ENCODE assay signal across 25 cellular contexts in the genomic region with DNA sequence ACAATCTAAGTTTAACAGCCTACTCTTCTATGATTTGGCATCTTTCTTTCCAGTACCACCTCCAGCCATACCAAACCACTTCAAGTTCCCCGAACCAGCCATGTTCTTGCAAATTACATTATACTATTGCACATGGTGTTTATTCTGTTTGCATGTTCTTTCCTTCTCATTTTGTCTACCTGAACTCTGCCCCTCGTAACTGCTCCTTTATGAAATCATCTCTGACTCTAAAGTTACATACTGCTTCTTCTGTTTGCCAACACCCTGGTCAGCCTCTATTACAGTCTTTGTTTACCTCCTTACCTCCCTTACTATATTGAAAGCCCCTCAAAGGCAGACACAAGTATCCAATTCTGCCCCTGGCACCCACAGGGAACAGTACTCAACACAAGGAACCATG. TPM values are rescaled to one million over a fixed set of nuclear protein-coding genes. Genes with fewer than 3 reads are reported as not detected.
DNase-seq lines count a peak whose midpoint lies in the region; ATAC-seq, FAIRE-seq and TF ChIP-seq lines count a peak whose summit lies in the region.
"Had no signal": no experiment of that assay in that cellular context is flagged by ENCODE, and none has a peak within 500 bp of the region (broad histone marks: within the 10 kb centered on the region; RNA-seq: fewer than 3 reads in every experiment).

No MANE protein-coding gene starts in this region.

- H3K9me1 ChIP-seq in endothelial cell of umbilical vein (replicated peaks; ENCODE audit: control insufficient read depth, extremely low read depth, insufficient read depth, low read length): no peaks in the 10 kb centered on the region

- H2AFZ ChIP-seq in endothelial cell of umbilical vein (ENCODE audit: low read depth, low read length): no peak overlapping the region
- H2AFZ ChIP-seq in H9 (ENCODE audit: low read length): no peak overlapping the region

- WGBS in H9 (ENCODE audit: extremely low coverage, insufficient read length, low lambda C conversion rate): no CpG with 5 or more reads among the region's 2 CpGs

- H3K27ac ChIP-seq in endothelial cell of umbilical vein (ENCODE audit: insufficient read depth, low read depth, low read length) (peak overlapping the region; percentile 22), neutrophil (peak overlapping the region; percentile 56), upper lobe of right lung (peak overlapping the region; percentile 55), H9 (ENCODE audit: insufficient read length, low read depth, low read length) (no peak overlapping the region)
- H3K27ac ChIP-seq: SK-N-MC had no signal

- peaks cover 66% of the 10 kb centered on the region for H3K4me1 Mint-ChIP-seq in activated T-cell treated with anti-CD3 and anti-CD28 coated beads, Interleukin-2, amount 50 U/mL, for 24 hours (ENCODE audit: low read depth)
- peaks cover 59% of the 10 kb centered on the region for H3K4me1 Mint-ChIP-seq in activated T-cell treated with anti-CD3 and anti-CD28 coated beads, Interleukin-2, amount 50 U/mL, for 4 hours (ENCODE audit: low read depth)
- peaks cover 10 to 17% of the 10 kb centered on the region in 2 experiments for H3K4me1 Mint-ChIP-seq in H9

- no peak overlapping the region for H4K5ac ChIP-seq in H9 (ENCODE audit: insufficient read length, low read depth, low read length)

- no peak overlapping the region for H2BK20ac ChIP-seq in H9 (ENCODE audit: low read depth, low read length, poor library complexity, severe bottlenecking)

- no peak overlapping the region for H4K8ac ChIP-seq in H9 (replicated peaks; ENCODE audit: insufficient read length, low read depth, low read length)

- peak overlapping the region; percentile 4 for H3K27ac Mint-ChIP-seq in activated T-cell treated with anti-CD3 and anti-CD28 coated beads, Interleukin-2, amount 50 U/mL, for 24 hours
- peak overlapping the region in 1 of 3 experiments; percentile 2; a peak in 3 of 7 replicates for H3K27ac Mint-ChIP-seq in H9
- H3K27ac Mint-ChIP-seq: activated B cell treated with CpG ODN at 0.5 μM for 24 hours; activated naive CD4-positive, alpha-beta T cell treated with anti-CD3 and anti-CD28 coated beads, Interleukin-2, amount 50 U/mL, for 72 hours; brain had no signal

- H3K79me1 ChIP-seq in H9 (ENCODE audit: insufficient read depth, low read depth, low read length, poor library complexity, severe bottlenecking): peaks cover 11% of the 10 kb centered on the region

- no peak for FAIRE-seq in endothelial cell of umbilical vein (lab: Jason Lieb, UNC)
- FAIRE-seq: colon, RCC 7860 had no signal

- no peak for DNase-seq in activated T-cell treated with anti-CD3 and anti-CD28 coated beads, Interleukin-2, amount 50 U/mL, for 24 hours
- no peak for DNase-seq in activated T-cell treated with anti-CD3 and anti-CD28 coated beads, Interleukin-2, amount 50 U/mL, for 4 hours
- DNase-seq in endothelial cell of umbilical vein (ENCODE audit: low read depth, low spot score) (no peak), upper lobe of right lung (no peak), H9 (no peak), NCI-H1694 treated with DMSO at 0.1 percent for 48 hours (lab: John Stamatoyannopoulos, UW) (no peak)
- DNase-seq: 8988T; activated B cell treated with CpG ODN at 0.5 μM for 24 hours; activated CD8-positive, alpha-beta T cell treated with anti-CD3 and anti-CD28 coated beads for 36 hours; AML-193; Calu3; H7; NCI-H1092 treated with DMSO at 0.1 percent for 48 hours; NCI-H2029 treated with DMSO at 0.1 percent for 48 hours; NCI-H446 treated with DMSO at 0.1 percent for 48 hours; stimulated activated CD4-positive, alpha-beta T cell treated with anti-CD3 and anti-CD28 coated beads, Interleukin-1b, Interleukin-23, amount 100 ng/mL, for 48 hours; stimulated activated naive CD4-positive, alpha-beta T cell treated with Interleukin-2 at 50 U/mL for 16 hours had no signal

- no peak overlapping the region for H3K18ac ChIP-seq in H9 (ENCODE audit: insufficient read length, low read depth, low read length)

- H3K4me3 ChIP-seq in endothelial cell of umbilical vein (replicated peaks in 1 of 3; ENCODE audit: insufficient read depth in 1 of 3, low read depth in 1 of 3, low read length in 3 of 3) (no peak overlapping the region), neutrophil (ENCODE audit: low read depth in 1 of 2, low read length in 1 of 2) (no peak overlapping the region), upper lobe of right lung (no peak overlapping the region)
- H3K4me3 ChIP-seq: SK-N-MC had no signal

- no peaks in the 10 kb centered on the region for H3K36me3 ChIP-seq in endothelial cell of umbilical vein (ENCODE audit: control insufficient read depth in 2 of 2, extremely low read depth in 1 of 2, insufficient read depth in 2 of 2, low read length in 2 of 2)
- H3K36me3 ChIP-seq in neutrophil: peaks cover 9% of the 10 kb centered on the region
- peaks cover 6% of the 10 kb centered on the region for H3K36me3 ChIP-seq in upper lobe of right lung

- H3K56ac ChIP-seq in H9 (ENCODE audit: insufficient read length, low read depth, low read length): no peak overlapping the region

- dilution Hi-C loops in endothelial cell of umbilical vein (cut with MboI; ENCODE audit: extremely low pct_ligation_motif_present, low sequenced_read_pairs): no loop called here

- no peak overlapping the region for H3K4me3 Mint-ChIP-seq in activated T-cell treated with anti-CD3 and anti-CD28 coated beads, Interleukin-2, amount 50 U/mL, for 24 hours
- no peak overlapping the region for H3K4me3 Mint-ChIP-seq in activated T-cell treated with anti-CD3 and anti-CD28 coated beads, Interleukin-2, amount 50 U/mL, for 4 hours
- H3K4me3 Mint-ChIP-seq in H9: no peak overlapping the region
- H3K4me3 Mint-ChIP-seq: activated B cell treated with CpG ODN at 0.5 μM for 24 hours; activated CD8-positive, alpha-beta T cell treated with anti-CD3 and anti-CD28 coated beads for 36 hours; nephron had no signal

- peak overlapping the region; percentile 38 for H3K4me2 ChIP-seq in endothelial cell of umbilical vein (ENCODE audit: insufficient read depth, low read length)
- no peak overlapping the region for H3K4me2 ChIP-seq in H9 (ENCODE audit: insufficient read depth, insufficient read length, low read length)

- no peak overlapping the region for H3K4ac ChIP-seq in H9 (ENCODE audit: low read depth, low read length)

- H3K79me2 ChIP-seq in endothelial cell of umbilical vein (ENCODE audit: control insufficient read depth, insufficient read depth, low read length) (peaks cover 82% of the 10 kb centered on the region), H9 (ENCODE audit: insufficient read depth, low read length) (peaks cover 37% of the 10 kb centered on the region; the same call in 1 of the 2 replicates)

- H3K9ac ChIP-seq in endothelial cell of umbilical vein (replicated peaks; ENCODE audit: extremely low read depth, insufficient read depth, low read length) (no peak overlapping the region), H9 (ENCODE audit: extremely low read depth, insufficient read length, low read length) (no peak overlapping the region)

- H2BK5ac ChIP-seq in H9 (ENCODE audit: insufficient read length, low read length): no peak overlapping the region

- H4K20me1 ChIP-seq in endothelial cell of umbilical vein (replicated peaks; ENCODE audit: control insufficient read depth, extremely low read depth, insufficient read depth, low read length): peaks cover 5% of the 10 kb centered on the region
- no peaks in the 10 kb centered on the region for H4K20me1 ChIP-seq in H9 (ENCODE audit: control insufficient read depth, insufficient read depth, insufficient read length)

- no peaks in the 10 kb centered on the region for H3K27me3 Mint-ChIP-seq in activated T-cell treated with anti-CD3 and anti-CD28 coated beads, Interleukin-2, amount 50 U/mL, for 24 hours
- no peaks in the 10 kb centered on the region for H3K27me3 Mint-ChIP-seq in activated T-cell treated with anti-CD3 and anti-CD28 coated beads, Interleukin-2, amount 50 U/mL, for 4 hours (ENCODE audit: low read depth)
- H3K27me3 Mint-ChIP-seq in H9 (ENCODE audit: low read depth): no peaks in the 10 kb centered on the region
- H3K27me3 Mint-ChIP-seq: activated B cell treated with CpG ODN at 0.5 μM for 24 hours; activated CD8-positive, alpha-beta T cell treated with anti-CD3 and anti-CD28 coated beads for 36 hours; brain had no signal

- no peak overlapping the region for H2BK12ac ChIP-seq in H9 (ENCODE audit: insufficient read length, low read depth, low read length)

- no peak for TF ChIP-seq POLR2A in endothelial cell of umbilical vein (IDR thresholded peaks at IDR 0.05; ENCODE audit: low read depth, low read length)

- no peaks in the 10 kb centered on the region for H3K9me3 ChIP-seq in endothelial cell of umbilical vein (replicated peaks; ENCODE audit: control insufficient read depth, insufficient read depth, low read length)
- H3K9me3 ChIP-seq in neutrophil: no peaks in the 10 kb centered on the region
- no peaks in the 10 kb centered on the region for H3K9me3 ChIP-seq in upper lobe of right lung
- no peaks in the 10 kb centered on the region for H3K9me3 ChIP-seq in H9 (ENCODE audit: control insufficient read depth, low read depth, low read length)

- CTCF ChIA-PET in endothelial cell of umbilical vein (lab: Charles Lee): no interaction called here

- POLR2A ChIA-PET in endothelial cell of umbilical vein (lab: Charles Lee): no interaction called here

- H3K9me3 Mint-ChIP-seq in activated T-cell treated with anti-CD3 and anti-CD28 coated beads, Interleukin-2, amount 50 U/mL, for 24 hours: no peaks in the 10 kb centered on the region
- peaks cover 4% of the 10 kb centered on the region for H3K9me3 Mint-ChIP-seq in activated T-cell treated with anti-CD3 and anti-CD28 coated beads, Interleukin-2, amount 50 U/mL, for 4 hours
- H3K9me3 Mint-ChIP-seq in H9: no peaks in the 10 kb centered on the region
- H3K9me3 Mint-ChIP-seq: activated B cell treated with CpG ODN at 0.5 μM for 24 hours had no signal

- ATAC-seq in activated T-cell treated with anti-CD3 and anti-CD28 coated beads, Interleukin-2, amount 50 U/mL, for 4 hours: no peak
- ATAC-seq in upper lobe of right lung (no peak), GM19395 (IDR thresholded peaks at IDR 0.05; ENCODE audit: unreplicated experiment) (no peak)
- ATAC-seq: activated CD8-positive, alpha-beta T cell treated with anti-CD3 and anti-CD28 coated beads for 36 hours; activated naive CD4-positive, alpha-beta T cell treated with anti-CD3 and anti-CD28 coated beads, Interleukin-2, amount 50 U/mL, for 72 hours had no signal

- no peak overlapping the region for H2BK120ac ChIP-seq in H9 (ENCODE audit: low read depth, low read length, poor library complexity, severe bottlenecking)

- H3K23me2 ChIP-seq in H9 (ENCODE audit: insufficient read length, low read depth, low read length, poor library complexity, severe bottlenecking): no peaks in the 10 kb centered on the region

- H3K4me1 ChIP-seq in endothelial cell of umbilical vein (ENCODE audit: control insufficient read depth, extremely low read depth, insufficient read depth, low read length) (peaks cover 15% of the 10 kb centered on the region), neutrophil (ENCODE audit: control insufficient read depth in 1 of 2, insufficient read depth in 1 of 2, low read depth in 1 of 2, low read length in 1 of 2) (peaks cover 17 to 35% of the 10 kb centered on the region in 2 experiments), upper lobe of right lung (peaks cover 43% of the 10 kb centered on the region), H9 (ENCODE audit: insufficient read depth, low read length) (no peaks in the 10 kb centered on the region; the same call in 1 of the 2 replicates)

- H2AK5ac ChIP-seq in H9 (ENCODE audit: insufficient read length, low read length): no peak overlapping the region

- H3T11ph ChIP-seq in H9 (ENCODE audit: low read length): no peak overlapping the region

- H2BK15ac ChIP-seq in H9 (ENCODE audit: low read depth, low read length): no peak overlapping the region

- H3K36me3 Mint-ChIP-seq in activated T-cell treated with anti-CD3 and anti-CD28 coated beads, Interleukin-2, amount 50 U/mL, for 24 hours (ENCODE audit: low read depth): peaks cover 66% of the 10 kb centered on the region
- peaks cover 24% of the 10 kb centered on the region for H3K36me3 Mint-ChIP-seq in activated T-cell treated with anti-CD3 and anti-CD28 coated beads, Interleukin-2, amount 50 U/mL, for 4 hours (ENCODE audit: insufficient read depth)
- peaks cover 0 to 2% (median 2%) of the 10 kb centered on the region in 3 experiments; a peak in 3 of 7 replicates for H3K36me3 Mint-ChIP-seq in H9 (ENCODE audit: insufficient read depth in 1 of 3, low read depth in 3 of 3)

- no peak for TF ChIP-seq CTCF in endothelial cell of umbilical vein (IDR thresholded peaks at IDR 0.05; ENCODE audit: extremely low read depth in 1 of 2, insufficient read depth in 1 of 2, low read depth in 1 of 2, low read length in 2 of 2)
- TF ChIP-seq CTCF in neutrophil (IDR thresholded peaks at IDR 0.05): no peak
- TF ChIP-seq CTCF in upper lobe of right lung (IDR thresholded peaks at IDR 0.05): no peak
- TF ChIP-seq CTCF in H9 (conservative IDR thresholded peaks at IDR 0.05): no peak

- no peak overlapping the region for H4K91ac ChIP-seq in H9 (ENCODE audit: insufficient read length, low read depth, low read length)

- H3K27me3 ChIP-seq in endothelial cell of umbilical vein (ENCODE audit: control insufficient read depth in 2 of 2, insufficient read depth in 2 of 2, low read length in 2 of 2) (no peaks in the 10 kb centered on the region), neutrophil (no peaks in the 10 kb centered on the region), upper lobe of right lung (no peaks in the 10 kb centered on the region), H9 (ENCODE audit: insufficient read depth, low read length) (no peaks in the 10 kb centered on the region)

- BruUV-seq in endothelial cell of umbilical vein (replicated peaks; lab: Mats Ljungman, UMichigan): no TSS peak

- H3K23ac ChIP-seq in H9 (ENCODE audit: insufficient read length, low read depth, low read length): no peak overlapping the region

- no peak overlapping the region for H3K14ac ChIP-seq in H9 (ENCODE audit: insufficient read depth, low read length)

- intact Hi-C loops in endothelial cell of umbilical vein (cut with micrococcal nuclease) (loop anchor here (2.0 kb wide), 1 partner anchor 17 kb away; a partner anchor contains a TSS), upper lobe of right lung (cut with DNase I) (no loop called here)

RNA-seq across cellular contexts. Expression of a gene that starts 6.0 kb away (rescaled TPM):
- total RNA-seq in activated T-cell treated with anti-CD3 and anti-CD28 coated beads, Interleukin-2, amount 50 U/mL, for 4 hours: 10 to 100 TPM; 50.1 to 52.4 (median 51.4) TPM
- total RNA-seq in endothelial cell of umbilical vein (42.1 and 42.6 TPM in 2 replicates), upper lobe of right lung (42.2 TPM), H9 (2021) (48.0 and 53.3 TPM in 2 replicates)
- polyA plus RNA-seq in endothelial cell of umbilical vein: 14.6 and 19.3 TPM in 2 replicates
- polyA plus RNA-seq in endothelial cell of umbilical vein (2011; cell fraction: cytosol; rRNA removed): 21.6 and 22.2 TPM in 2 replicates
- polyA plus RNA-seq in endothelial cell of umbilical vein (2011; cell fraction: nucleus; rRNA removed): 11.7 and 14.8 TPM in 2 replicates
- 28.8 and 38.7 TPM in 2 replicates for polyA plus RNA-seq in endothelial cell of umbilical vein (2012)
- 20.0 and 20.8 TPM in 2 replicates for polyA minus RNA-seq in endothelial cell of umbilical vein
- 23.9 TPM for polyA minus RNA-seq in endothelial cell of umbilical vein (2011; cell fraction: cytosol; rRNA and poly(A)+ RNA removed)
- 10.7 and 13.2 TPM in 2 replicates for polyA minus RNA-seq in endothelial cell of umbilical vein (2011; cell fraction: nucleus; rRNA and poly(A)+ RNA removed)

RNA-seq across cellular contexts. Expression of a gene that starts 16.8 kb away (rescaled TPM):
- total RNA-seq in activated T-cell treated with anti-CD3 and anti-CD28 coated beads, Interleukin-2, amount 50 U/mL, for 4 hours: 10 to 100 TPM; 44.7 to 63.8 (median 55.4) TPM
- 18.2 and 19.1 TPM in 2 replicates for total RNA-seq in endothelial cell of umbilical vein
- 23.0 and 23.5 TPM in 2 replicates for polyA plus RNA-seq in endothelial cell of umbilical vein
- polyA plus RNA-seq in endothelial cell of umbilical vein (2011; cell fraction: cytosol; rRNA removed): 32.6 and 35.5 TPM in 2 replicates
- polyA plus RNA-seq in endothelial cell of umbilical vein (2011; cell fraction: nucleus; rRNA removed): 16.1 and 19.4 TPM in 2 replicates
- 30.5 and 36.5 TPM in 2 replicates for polyA plus RNA-seq in endothelial cell of umbilical vein (2012)
- polyA minus RNA-seq in endothelial cell of umbilical vein: 18.7 and 22.1 TPM in 2 replicates
- polyA minus RNA-seq in endothelial cell of umbilical vein (2011; cell fraction: cytosol; rRNA and poly(A)+ RNA removed): 26.9 TPM
- 3.6 and 4.6 TPM in 2 replicates for polyA minus RNA-seq in endothelial cell of umbilical vein (2011; cell fraction: nucleus; rRNA and poly(A)+ RNA removed)
- 10.0 TPM for total RNA-seq in upper lobe of right lung
- 21.8 and 24.4 TPM in 2 replicates for total RNA-seq in H9 (2021)

RNA-seq across cellular contexts. Expression of a gene that starts 40.2 kb away (rescaled TPM):
- total RNA-seq in activated T-cell treated with anti-CD3 and anti-CD28 coated beads, Interleukin-2, amount 50 U/mL, for 4 hours: 1 to 10 TPM; 4.1 to 5.9 (median 5.0) TPM
- total RNA-seq in endothelial cell of umbilical vein (6.9 and 9.3 TPM in 2 replicates), upper lobe of right lung (14.9 TPM), H9 (2021) (14.1 and 15.5 TPM in 2 replicates)
- 1.5 and 2.0 TPM in 2 replicates for polyA plus RNA-seq in endothelial cell of umbilical vein
- polyA plus RNA-seq in endothelial cell of umbilical vein (2011; cell fraction: cytosol; rRNA removed): 1.6 and 1.7 TPM in 2 replicates
- 6.4 and 7.1 TPM in 2 replicates for polyA plus RNA-seq in endothelial cell of umbilical vein (2011; cell fraction: nucleus; rRNA removed)
- 2.1 and 2.9 TPM in 2 replicates for polyA plus RNA-seq in endothelial cell of umbilical vein (2012)
- polyA minus RNA-seq in endothelial cell of umbilical vein: 8.4 and 11.1 TPM in 2 replicates
- 5.8 TPM for polyA minus RNA-seq in endothelial cell of umbilical vein (2011; cell fraction: cytosol; rRNA and poly(A)+ RNA removed)
- 12.7 and 17.6 TPM in 2 replicates for polyA minus RNA-seq in endothelial cell of umbilical vein (2011; cell fraction: nucleus; rRNA and poly(A)+ RNA removed)

RNA-seq across cellular contexts. Expression of a gene that starts 57.6 kb away (rescaled TPM):
- total RNA-seq in activated T-cell treated with anti-CD3 and anti-CD28 coated beads, Interleukin-2, amount 50 U/mL, for 4 hours: 100 to 1,000 TPM; 303 to 366 (median 310) TPM
- total RNA-seq in endothelial cell of umbilical vein (514 and 538 TPM in 2 replicates), upper lobe of right lung (282 TPM), H9 (2021) (240 and 244 TPM in 2 replicates)
- polyA plus RNA-seq in endothelial cell of umbilical vein: 189 and 247 TPM in 2 replicates
- 275 and 318 TPM in 2 replicates for polyA plus RNA-seq in endothelial cell of umbilical vein (2011; cell fraction: cytosol; rRNA removed)
- 277 and 455 TPM in 2 replicates for polyA plus RNA-seq in endothelial cell of umbilical vein (2011; cell fraction: nucleus; rRNA removed)
- 581 and 662 TPM in 2 replicates for polyA plus RNA-seq in endothelial cell of umbilical vein (2012)
- polyA minus RNA-seq in endothelial cell of umbilical vein: 317 and 322 TPM in 2 replicates
- polyA minus RNA-seq in endothelial cell of umbilical vein (2011; cell fraction: cytosol; rRNA and poly(A)+ RNA removed): 152 TPM
- 137 and 160 TPM in 2 replicates for polyA minus RNA-seq in endothelial cell of umbilical vein (2011; cell fraction: nucleus; rRNA and poly(A)+ RNA removed)
